ENCODE assay signal across 10 cellular contexts in genomic region chr9:127131871-127132270, GRCh38. TPM values are rescaled to one million over a fixed set of nuclear protein-coding genes. Genes with fewer than 3 reads are reported as not detected.
DNase-seq lines count a peak whose midpoint lies in the region; ATAC-seq and TF ChIP-seq lines count a peak whose summit lies in the region.
"Had no signal": no experiment of that assay in that cellular context is flagged by ENCODE, and none has a peak within 500 bp of the region (broad histone marks: within the 10 kb centered on the region; RNA-seq: fewer than 3 reads in every experiment).

No MANE protein-coding gene starts in this region.

- no peaks in the 10 kb centered on the region for H3K36me3 Mint-ChIP-seq in endodermal cell (ENCODE audit: low read depth)
- no peaks in the 10 kb centered on the region for H3K36me3 Mint-ChIP-seq in activated CD4-positive, alpha-beta T cell treated with anti-CD3 and anti-CD28 coated beads for 36 hours (ENCODE audit: low read depth)
- no peaks in the 10 kb centered on the region for H3K36me3 Mint-ChIP-seq in activated CD8-positive, alpha-beta memory T cell treated with anti-CD3 and anti-CD28 coated beads, Interleukin-2, amount 10 ng/mL, durations not matched to agents 7 days and 5 days

- no peaks in the 10 kb centered on the region for H4K20me1 ChIP-seq in PC-3 (ENCODE audit: low read length)

- peak; percentile 68 for ATAC-seq in PC-3
- no peak for ATAC-seq in activated CD4-positive, alpha-beta T cell treated with anti-CD3 and anti-CD28 coated beads for 36 hours
- no peak for ATAC-seq in activated CD8-positive, alpha-beta memory T cell treated with anti-CD3 and anti-CD28 coated beads, Interleukin-2, amount 10 ng/mL, durations not matched to agents 7 days and 5 days

- BruUV-seq in PC-3 (replicated peaks; lab: Mats Ljungman, UMichigan), result no TSS peak

- H3K4me3 Mint-ChIP-seq in endodermal cell, result no peak overlapping the region
- no peak overlapping the region for H3K4me3 Mint-ChIP-seq in activated CD4-positive, alpha-beta T cell treated with anti-CD3 and anti-CD28 coated beads for 36 hours
- no peak overlapping the region for H3K4me3 Mint-ChIP-seq in activated CD8-positive, alpha-beta memory T cell treated with anti-CD3 and anti-CD28 coated beads, Interleukin-2, amount 10 ng/mL, durations not matched to agents 7 days and 5 days

- H3K27ac ChIP-seq in ACC112 (ENCODE audit: low read depth, low read length), result peak overlapping the region; percentile 69
- H3K27ac ChIP-seq in PC-3 (ENCODE audit: low read length), result peak overlapping the region; percentile 25; the same call in 1 of the 2 replicates
- peak overlapping the region; percentile 29 for H3K27ac ChIP-seq in endodermal cell (ENCODE audit: low read depth, low read length)
- H3K27ac ChIP-seq in muscle layer of colon (ENCODE audit: low read depth, low read length), result peak overlapping the region; percentile 80

- H3K36me3 ChIP-seq in ACC112 (ENCODE audit: insufficient read depth, low read length) (no peaks in the 10 kb centered on the region), PC-3 (ENCODE audit: low read depth, low read length) (no peaks in the 10 kb centered on the region), endodermal cell (ENCODE audit: control insufficient read depth, insufficient read depth, low read length) (no peaks in the 10 kb centered on the region), muscle layer of colon (ENCODE audit: insufficient read depth, low read length) (no peaks in the 10 kb centered on the region)

- H3K4me1 Mint-ChIP-seq in endodermal cell, result peaks cover 68% of the 10 kb centered on the region
- H3K4me1 Mint-ChIP-seq in activated CD4-positive, alpha-beta T cell treated with anti-CD3 and anti-CD28 coated beads for 36 hours, result no peaks in the 10 kb centered on the region
- H3K4me1 Mint-ChIP-seq in activated CD8-positive, alpha-beta memory T cell treated with anti-CD3 and anti-CD28 coated beads, Interleukin-2, amount 10 ng/mL, durations not matched to agents 7 days and 5 days, result peaks cover 2% of the 10 kb centered on the region

- H3K9me3 Mint-ChIP-seq in endodermal cell, result no peaks in the 10 kb centered on the region
- no peaks in the 10 kb centered on the region for H3K9me3 Mint-ChIP-seq in activated CD4-positive, alpha-beta T cell treated with anti-CD3 and anti-CD28 coated beads for 36 hours (ENCODE audit: low read depth)
- H3K9me3 Mint-ChIP-seq in activated CD8-positive, alpha-beta memory T cell treated with anti-CD3 and anti-CD28 coated beads, Interleukin-2, amount 10 ng/mL, durations not matched to agents 7 days and 5 days (ENCODE audit: low read depth), result no peaks in the 10 kb centered on the region

- no peaks in the 10 kb centered on the region for H3K9me3 ChIP-seq in PC-3 (ENCODE audit: low read length)
- H3K9me3 ChIP-seq in endodermal cell (ENCODE audit: control insufficient read depth, low read length), result no peaks in the 10 kb centered on the region
- H3K9me3 ChIP-seq in muscle layer of colon (ENCODE audit: low read length), result no peaks in the 10 kb centered on the region

- no peaks in the 10 kb centered on the region for H3K79me2 ChIP-seq in ACC112 (ENCODE audit: control insufficient read depth, insufficient read depth, low read length, unreplicated experiment)
- H3K79me2 ChIP-seq in PC-3 (ENCODE audit: low read length), result no peaks in the 10 kb centered on the region

- no peak overlapping the region for H3K27ac Mint-ChIP-seq in endodermal cell
- H3K27ac Mint-ChIP-seq in activated CD4-positive, alpha-beta T cell treated with anti-CD3 and anti-CD28 coated beads for 36 hours, result no peak overlapping the region
- no peak overlapping the region for H3K27ac Mint-ChIP-seq in activated CD8-positive, alpha-beta memory T cell treated with anti-CD3 and anti-CD28 coated beads, Interleukin-2, amount 10 ng/mL, durations not matched to agents 7 days and 5 days

- no peaks in the 10 kb centered on the region for H3K27me3 Mint-ChIP-seq in endodermal cell (ENCODE audit: insufficient read depth)
- H3K27me3 Mint-ChIP-seq in activated CD4-positive, alpha-beta T cell treated with anti-CD3 and anti-CD28 coated beads for 36 hours, result peaks cover 11% of the 10 kb centered on the region
- peaks cover 6% of the 10 kb centered on the region for H3K27me3 Mint-ChIP-seq in activated CD8-positive, alpha-beta memory T cell treated with anti-CD3 and anti-CD28 coated beads, Interleukin-2, amount 10 ng/mL, durations not matched to agents 7 days and 5 days

- H3K27me3 ChIP-seq in ACC112 (ENCODE audit: insufficient read depth, low read length), result no peaks in the 10 kb centered on the region
- no peaks in the 10 kb centered on the region for H3K27me3 ChIP-seq in PC-3 (ENCODE audit: low read length)
- no peaks in the 10 kb centered on the region for H3K27me3 ChIP-seq in endodermal cell (ENCODE audit: control insufficient read depth, insufficient read depth, low read length, poor library complexity, severe bottlenecking)
- no peaks in the 10 kb centered on the region for H3K27me3 ChIP-seq in muscle layer of colon (ENCODE audit: control insufficient read depth in 1 of 2, insufficient read depth in 2 of 2, low read length in 2 of 2)

- POLR2A ChIA-PET in PC-3 (lab: Charles Lee; ENCODE audit: unreplicated experiment), result no interaction called here
- POLR2A ChIA-PET in activated CD4-positive, alpha-beta T cell treated with anti-CD3 and anti-CD28 coated beads for 36 hours (lab: Charles Lee), result no interaction called here

- DNase-seq in PC-3 (peak; percentile 55), endodermal cell (peak; percentile 40), NCI-H2196 (lab: John Stamatoyannopoulos, UW; ENCODE audit: unreplicated experiment) (no peak), DMS53 (lab: John Stamatoyannopoulos, UW) (no peak)
- DNase-seq in activated CD4-positive, alpha-beta T cell treated with anti-CD3 and anti-CD28 coated beads for 36 hours, result no peak
- DNase-seq in activated CD8-positive, alpha-beta memory T cell treated with anti-CD3 and anti-CD28 coated beads, Interleukin-2, amount 10 ng/mL, durations not matched to agents 7 days and 5 days, result no peak
- DNase-seq: effector memory CD4-positive, alpha-beta T cell; stimulated activated CD4-positive, alpha-beta T cell treated with anti-CD3 and anti-CD28 coated beads, Interleukin-4, amount 100 ng/mL, for 1 hour had no signal

- H3K4me1 ChIP-seq in ACC112 (ENCODE audit: control insufficient read depth, insufficient read depth, low read length, unreplicated experiment), result peaks cover 47% of the 10 kb centered on the region
- peaks cover 21% of the 10 kb centered on the region for H3K4me1 ChIP-seq in PC-3 (ENCODE audit: insufficient read depth, low read length)
- peaks cover 48% of the 10 kb centered on the region for H3K4me1 ChIP-seq in endodermal cell (ENCODE audit: control insufficient read depth, insufficient read depth, low read length)
- peaks cover 67% of the 10 kb centered on the region for H3K4me1 ChIP-seq in muscle layer of colon (ENCODE audit: insufficient read depth, low read length)

- TF ChIP-seq CTCF in PC-3 (conservative IDR thresholded peaks at IDR 0.05; ENCODE audit: low read depth, low read length) (no peak), endodermal cell (conservative IDR thresholded peaks at IDR 0.05) (no peak)

- peak overlapping the region; percentile 28 for H3K4me2 ChIP-seq in PC-3 (ENCODE audit: low read length)

- no peaks in the 10 kb centered on the region for H3F3A ChIP-seq in PC-3 (ENCODE audit: low read length, unreplicated experiment)

- H3K9me2 ChIP-seq in PC-3 (replicated peaks; ENCODE audit: low read length), result no peaks in the 10 kb centered on the region

- H2AFZ ChIP-seq in ACC112 (ENCODE audit: low read length, unreplicated experiment) (no peak overlapping the region), PC-3 (ENCODE audit: low read length) (no peak overlapping the region)

- H3K4me3 ChIP-seq in ACC112 (ENCODE audit: low read depth, low read length) (no peak overlapping the region), PC-3 (ENCODE audit: low read length) (no peak overlapping the region), endodermal cell (ENCODE audit: low read length) (no peak overlapping the region), muscle layer of colon (ENCODE audit: low read depth in 1 of 2, low read length in 2 of 2) (no peak overlapping the region)

- 68 to 77% methylated on average over 6 of the region's 6 CpGs for WGBS in endodermal cell (ENCODE audit: insufficient coverage in 1 of 2, insufficient read length in 1 of 2), 2 experiments

- CTCF ChIA-PET in PC-3 (lab: Charles Lee), result no interaction called here
- CTCF ChIA-PET in activated CD4-positive, alpha-beta T cell treated with anti-CD3 and anti-CD28 coated beads for 36 hours (lab: Charles Lee), result interaction anchor here (0.7 kb wide), 1 partner anchor 48 kb away, joined by 3 read pairs; no protein-coding TSS in a partner anchor
- CTCF ChIA-PET in activated CD8-positive, alpha-beta memory T cell treated with anti-CD3 and anti-CD28 coated beads, Interleukin-2, amount 10 ng/mL, durations not matched to agents 7 days and 5 days (lab: Charles Lee), result interaction anchor here (0.6 to 1.6 kb wide), 3 partner anchors 36 to 277 kb away, joined by 3 to 4 read pairs (median 3); no protein-coding TSS in a partner anchor

- H3K9ac ChIP-seq in PC-3 (ENCODE audit: low read length), result no peak overlapping the region
- no peak overlapping the region for H3K9ac ChIP-seq in endodermal cell (ENCODE audit: extremely low read depth, low read length, poor library complexity, severe bottlenecking)
- H3K9ac ChIP-seq in muscle layer of colon (ENCODE audit: low read length), result no peak overlapping the region

- intact Hi-C loops in PC-3 (cut with micrococcal nuclease), result no loop called here
- intact Hi-C loops in activated CD4-positive, alpha-beta T cell treated with anti-CD3 and anti-CD28 coated beads for 36 hours (cut with DNase I, micrococcal nuclease), result no loop called here

RNA-seq across cellular contexts. Expression of gene ANGPTL2, which starts 9.4 kb away (rescaled TPM):
- total RNA-seq in PC-3 (2014; rRNA removed) (0.07 and 0.75 TPM in 2 replicates), endodermal cell (10 to 100 TPM; 14.8 to 17.1 TPM)
- 19.1 TPM for polyA plus RNA-seq in endodermal cell (2013, experiment 1 of 2)
- polyA plus RNA-seq in endodermal cell (2013, experiment 2 of 2), result 21.2 TPM
- not detected for total RNA-seq in activated CD4-positive, alpha-beta T cell treated with anti-CD3 and anti-CD28 coated beads for 36 hours
- not detected for total RNA-seq in activated CD8-positive, alpha-beta memory T cell treated with anti-CD3 and anti-CD28 coated beads, Interleukin-2, amount 10 ng/mL, durations not matched to agents 7 days and 5 days

Comparison
In these comparisons a context has a peak if more than half of its experiments do, and no peak if none do; other contexts are left out.
1. H3K27ac ChIP-seq: peak in every context shown above with its lines; median percentile 80 in muscle layer of colon; 69 in ACC112; 29 in endodermal cell; 25 in PC-3.
2. DNase-seq: peak in PC-3 (single experiment) and endodermal cell (single experiment); none in NCI-H2196 (single experiment), DMS53 (single experiment), activated CD4-positive, alpha-beta T cell treated with anti-CD3 and anti-CD28 coated beads for 36 hours (single experiment) and activated CD8-positive, alpha-beta memory T cell treated with anti-CD3 and anti-CD28 coated beads, Interleukin-2, amount 10 ng/mL, durations not matched to agents 7 days and 5 days (single experiment).